1 cellular context compared by ENCODE assay signal in genomic region chr7:148882668-148883232, GRCh38.
TF ChIP-seq lines count a peak whose summit lies in the region.

No MANE protein-coding gene starts in this region.

TF ChIP-seq in K562, 482 proteins besides CTCF, POLR2A, EP300 and RAD21 (continued from another document):
- TF ChIP-seq AFF1 (IDR thresholded peaks at IDR 0.05; ENCODE audit: low read depth in 1 of 2, partially characterized antibody in 2 of 2) (peak in 1 of 2 experiments; percentile 45), ZNF311 (CRISPR knock-in tag; IDR thresholded peaks at IDR 0.05) (0 out of 2 replicates have a peak, but pooled peaks have one; percentile 38), ZNF253 (CRISPR knock-in tag; conservative IDR thresholded peaks at IDR 0.05) (no peak), ZNF518B (CRISPR knock-in tag; IDR thresholded peaks at IDR 0.05) (no peak), POLR2H (tag; IDR thresholded peaks at IDR 0.05; ENCODE audit: low read depth) (peak; percentile 77), ZNF184 (CRISPR knock-in tag; IDR thresholded peaks at IDR 0.05) (no peak), HOXB6 (CRISPR knock-in tag; IDR thresholded peaks at IDR 0.05; ENCODE audit: borderline replicate concordance) (no peak), ZNF277 (CRISPR knock-in tag; IDR thresholded peaks at IDR 0.05; ENCODE audit: borderline replicate concordance) (no peak), ZNF318 (IDR thresholded peaks at IDR 0.05; ENCODE audit: borderline replicate concordance in 1 of 2, low read depth in 1 of 2) (0 out of 4 replicates have a peak, but pooled peaks of 1 of the 2 experiments have one; percentile 39), ZBTB8A (IDR thresholded peaks at IDR 0.05; ENCODE audit: partially characterized antibody) (no peak), ASH1L (IDR thresholded peaks at IDR 0.05; ENCODE audit: borderline replicate concordance, low read depth, partially characterized antibody) (peak; percentile 29), SNIP1 (IDR thresholded peaks at IDR 0.05; ENCODE audit: low read depth) (0 out of 2 replicates have a peak, but pooled peaks have one; percentile 17), FOXA3 (CRISPR knock-in tag; conservative IDR thresholded peaks at IDR 0.05 in 1 of 2, IDR thresholded peaks at IDR 0.05 in 1 of 2) (0 out of 4 replicates have a peak, but pooled peaks of 1 of the 2 experiments have one; percentile 31), ZNF444 (CRISPR knock-in tag; IDR thresholded peaks at IDR 0.05) (no peak), KAT8 (IDR thresholded peaks at IDR 0.05; ENCODE audit: low read depth) (no peak), HMG20B (CRISPR knock-in tag; IDR thresholded peaks at IDR 0.05) (no peak), EZH2 (IDR thresholded peaks at IDR 0.05; ENCODE audit: borderline replicate concordance, low read depth, low read length) (no peak), KDM1A (IDR thresholded peaks at IDR 0.05) (peak; percentile 14 to 36; a peak in 1 of 4 replicates), HNRNPUL1 (IDR thresholded peaks at IDR 0.05; ENCODE audit: low read length) (0 out of 2 replicates have a peak, but pooled peaks have one; percentile 43), MAZ (CRISPR knock-in tag; conservative IDR thresholded peaks at IDR 0.05 in 1 of 2, IDR thresholded peaks at IDR 0.05 in 1 of 2) (no peak; a peak in 1 of 4 replicates), NCOA1 (IDR thresholded peaks at IDR 0.05; ENCODE audit: low read depth) (no peak)
